In genomic region chr16:10635367-10636021, GRCh38 we compare ENCODE assay signal across 30 cellular contexts. TPM values are rescaled to one million over a fixed set of nuclear protein-coding genes. Genes with fewer than 3 reads are reported as not detected.
A peak's percentile ranks its signal among the peaks of the same experiment; 100 is the strongest.
DNase-seq lines count a peak whose midpoint lies in the region; ATAC-seq lines count a peak whose summit lies in the region.
"Had no signal": no experiment of that assay in that cellular context is flagged by ENCODE, and none has a peak within 500 bp of the region (broad histone marks: within the 10 kb centered on the region; RNA-seq: fewer than 3 reads in every experiment).

No MANE protein-coding gene starts in this region.

- H3K27ac Mint-ChIP-seq in naive thymus-derived CD4-positive, alpha-beta T cell: no peak overlapping the region
- H3K27ac Mint-ChIP-seq: H9 had no signal

- peak; percentile 66 for ATAC-seq in naive thymus-derived CD4-positive, alpha-beta T cell
- ATAC-seq: Panc1 had no signal

- H3K4me1 Mint-ChIP-seq in naive thymus-derived CD4-positive, alpha-beta T cell: no peaks in the 10 kb centered on the region
- H3K4me1 Mint-ChIP-seq: CD4-positive, CD25-positive, alpha-beta regulatory T cell had no signal

- peaks cover 0 to 11% (median 3%) of the 10 kb centered on the region in 5 donors for H3K36me3 Mint-ChIP-seq in naive thymus-derived CD4-positive, alpha-beta T cell
- H3K36me3 Mint-ChIP-seq: CD4-positive, CD25-positive, alpha-beta regulatory T cell had no signal

- CTCF ChIA-PET in naive thymus-derived CD4-positive, alpha-beta T cell (lab: Charles Lee): no interaction called here

- no peaks in the 10 kb centered on the region for H3K27me3 ChIP-seq in naive thymus-derived CD4-positive, alpha-beta T cell (ENCODE audit: control insufficient read depth in 2 of 2, insufficient read depth in 2 of 2, low read length in 2 of 2)
- H3K27me3 ChIP-seq: MG63 had no signal

- H3K9me3 ChIP-seq in naive thymus-derived CD4-positive, alpha-beta T cell (ENCODE audit: control insufficient read depth in 2 of 3, low read length in 3 of 3): peaks cover 0 to 6% (median 0%) of the 10 kb centered on the region in 3 experiments
- H3K9me3 ChIP-seq: MG63 had no signal

- H3K9me3 Mint-ChIP-seq in naive thymus-derived CD4-positive, alpha-beta T cell: peaks cover 0 to 12% (median 7%) of the 10 kb centered on the region in 11 donors

- DNase-seq in NOMO-1 (lab: John Stamatoyannopoulos, UW; ENCODE audit: unreplicated experiment in 2 of 2): peak; percentile 13 to 21
- DNase-seq in NOMO-1 treated with dmso at 0.1 percent for 144 hours (lab: John Stamatoyannopoulos, UW; ENCODE audit: unreplicated experiment): no peak
- peak; percentile 62 for DNase-seq in MV-4-11 (lab: John Stamatoyannopoulos, UW)
- no peak for DNase-seq in naive thymus-derived CD4-positive, alpha-beta T cell
- DNase-seq in NCI-H1417 treated with DMSO at 0.1 percent for 48 hours (lab: John Stamatoyannopoulos, UW): no peak
- DNase-seq in DMS114 treated with DMSO at 0.1 percent for 48 hours (lab: John Stamatoyannopoulos, UW; ENCODE audit: unreplicated experiment): no peak
- DNase-seq in hepatic stellate cell (ENCODE audit: low spot score): no peak
- DNase-seq: CD4-positive, CD25-positive, alpha-beta regulatory T cell; DMS53; GM23248; H9; KBM-7; MG63; NCI-H1105; NCI-H146; NCI-H1930; NCI-H2107; NCI-H446 treated with DMSO at 0.1 percent for 48 hours; NCI-H526; NCI-H82; SHP77 had no signal

- no peaks in the 10 kb centered on the region for H3K36me3 ChIP-seq in naive thymus-derived CD4-positive, alpha-beta T cell (ENCODE audit: control insufficient read depth in 2 of 3, insufficient read depth in 3 of 3, low read length in 3 of 3)
- H3K36me3 ChIP-seq: MG63 had no signal

- intact Hi-C loops in naive thymus-derived CD4-positive, alpha-beta T cell (cut with micrococcal nuclease): no loop called here

- H3K27me3 Mint-ChIP-seq in naive thymus-derived CD4-positive, alpha-beta T cell: peaks cover 0 to 33% (median 13%) of the 10 kb centered on the region in 5 donors
- H3K27me3 Mint-ChIP-seq: CD4-positive, CD25-positive, alpha-beta regulatory T cell had no signal

- no peak overlapping the region for H3K4me3 ChIP-seq in naive thymus-derived CD4-positive, alpha-beta T cell (ENCODE audit: low read length)
- H3K4me3 ChIP-seq: GM23248, MG63, SK-N-MC had no signal

- POLR2A ChIA-PET in naive thymus-derived CD4-positive, alpha-beta T cell (lab: Charles Lee): no interaction called here

- H3K4me3 Mint-ChIP-seq in naive thymus-derived CD4-positive, alpha-beta T cell: no peak overlapping the region
- H3K4me3 Mint-ChIP-seq: CD4-positive, CD25-positive, alpha-beta regulatory T cell; H9 had no signal

- no peak overlapping the region for H3K27ac ChIP-seq in naive thymus-derived CD4-positive, alpha-beta T cell (ENCODE audit: low read depth, low read length)
- H3K27ac ChIP-seq: GM23248, RWPE1, SK-N-MC had no signal

- H3K4me1 ChIP-seq in naive thymus-derived CD4-positive, alpha-beta T cell (ENCODE audit: control insufficient read depth in 2 of 2, insufficient read depth in 2 of 2, low read length in 2 of 2): no peaks in the 10 kb centered on the region

RNA-seq across cellular contexts. Expression of gene EMP2, which starts 55.1 kb away (rescaled TPM):
- total RNA-seq in naive thymus-derived CD4-positive, alpha-beta T cell: not detected
- polyA plus RNA-seq in naive thymus-derived CD4-positive, alpha-beta T cell: not detected
- total RNA-seq: CD4-positive, CD25-positive, alpha-beta regulatory T cell; OCI-LY7; T-helper 1 cell treated with Interleukin-12 subunit alpha and Interleukin-12 subunit beta and Interleukin-4 antibody, amounts not matched to agents 30 ng/mL and 1 ng/mL, for 36 hours had no signal
- polyA plus RNA-seq: CD4-positive, CD25-positive, alpha-beta regulatory T cell had no signal

RNA-seq across cellular contexts. Expression of gene TEKT5, which starts 59.2 kb away (rescaled TPM):
- not detected for total RNA-seq in naive thymus-derived CD4-positive, alpha-beta T cell
- under 1 TPM in 1 of 2 donors, not detected in 1; 0.68 TPM for polyA plus RNA-seq in naive thymus-derived CD4-positive, alpha-beta T cell
- total RNA-seq: A172; CD4-positive, CD25-positive, alpha-beta regulatory T cell; Daoy; G401; GM23248; T-helper 1 cell treated with Interleukin-12 subunit alpha and Interleukin-12 subunit beta and Interleukin-4 antibody, amounts not matched to agents 30 ng/mL and 1 ng/mL, for 36 hours had no signal
- polyA plus RNA-seq: BJ, GM23248 had no signal

Comparison
In these comparisons a context has a peak if more than half of its experiments do, and no peak if none do; other contexts are left out.
1. DNase-seq: peak in NOMO-1 (2 of 2) and MV-4-11 (single experiment); none in NOMO-1 treated with dmso at 0.1 percent for 144 hours (single experiment), naive thymus-derived CD4-positive, alpha-beta T cell (0 of 9), NCI-H1417 treated with DMSO at 0.1 percent for 48 hours (single experiment), DMS114 treated with DMSO at 0.1 percent for 48 hours (single experiment) and hepatic stellate cell (single experiment).